Comparison of ENCODE assay signal across 14 cellular contexts in the genomic region with DNA sequence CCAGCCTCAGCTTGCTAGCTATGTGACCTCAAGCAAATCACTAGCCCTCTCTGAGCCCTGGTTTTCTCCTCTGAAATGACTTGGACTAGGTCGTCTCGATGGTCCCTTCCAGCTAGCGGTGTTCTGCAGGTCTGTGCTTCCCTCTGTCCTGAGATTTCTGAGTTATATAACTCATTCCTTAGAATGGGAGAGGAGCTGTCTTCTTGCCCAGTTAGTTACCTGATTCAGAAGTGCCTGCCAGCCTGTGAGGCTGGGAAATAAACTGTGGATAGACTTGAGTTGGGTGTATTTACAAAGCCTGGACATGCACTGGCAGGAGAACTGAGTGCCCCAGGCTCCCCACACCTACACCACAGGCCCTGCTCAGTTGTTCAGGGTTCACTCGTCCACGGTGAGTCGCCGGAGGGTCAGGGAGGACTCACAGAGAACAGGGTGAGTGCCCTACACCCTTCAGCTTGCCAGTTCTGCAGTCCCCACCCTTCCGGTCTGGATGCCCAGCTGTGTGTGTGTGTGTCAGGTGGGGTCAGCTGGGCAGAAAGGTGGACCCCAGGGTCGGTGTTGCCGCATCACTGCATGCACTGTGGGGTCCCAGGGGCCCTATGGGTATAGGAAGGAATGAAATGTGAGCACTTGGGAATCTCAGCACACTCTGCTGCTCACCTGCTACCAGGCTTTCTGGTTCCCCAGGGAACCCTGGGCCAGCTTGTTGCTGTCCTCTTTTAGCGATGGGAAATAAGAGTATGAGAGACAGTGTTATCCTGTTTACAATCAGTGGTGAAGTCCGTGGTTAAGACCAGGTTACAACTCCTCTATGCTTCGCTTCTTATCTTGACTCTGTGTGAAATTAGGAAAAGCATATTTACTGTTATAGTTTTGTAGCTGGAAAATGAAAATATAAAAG.
DNase-seq lines count a peak whose midpoint lies in the region; ATAC-seq and TF ChIP-seq lines count a peak whose summit lies in the region.
"Had no signal": no experiment of that assay in that cellular context is flagged by ENCODE, and none has a peak within 500 bp of the region (broad histone marks: within the 10 kb centered on the region; RNA-seq: fewer than 3 reads in every experiment).

No MANE protein-coding gene starts in this region.

- H3K9me3 Mint-ChIP-seq in WTC11: no peaks in the 10 kb centered on the region
- H3K9me3 Mint-ChIP-seq: activated T-helper 17 cell treated with anti-CD3 and anti-CD28 coated beads, Interleukin-2, amount 50 U/mL, for 72 hours; neural crest cell; type B pancreatic cell had no signal

- peak overlapping the region; percentile 49; the same call in 1 of the 2 replicates for H3K27ac Mint-ChIP-seq in WTC11
- H3K27ac Mint-ChIP-seq: activated T-helper 17 cell treated with anti-CD3 and anti-CD28 coated beads, Interleukin-2, amount 50 U/mL, for 72 hours; T-helper 17 cell; type B pancreatic cell had no signal

- no peak overlapping the region for H3K4me3 Mint-ChIP-seq in WTC11
- H3K4me3 Mint-ChIP-seq: activated T-helper 17 cell treated with anti-CD3 and anti-CD28 coated beads, Interleukin-2, amount 50 U/mL, for 72 hours; neural crest cell; T-helper 17 cell; type B pancreatic cell had no signal

- 60% methylated on average over 13 of the region's 13 CpGs for WGBS in liver

- no peaks in the 10 kb centered on the region for H3K36me3 Mint-ChIP-seq in WTC11
- H3K36me3 Mint-ChIP-seq: type B pancreatic cell had no signal

- no peak for TF ChIP-seq CTCF in WTC11 (IDR thresholded peaks at IDR 0.05)
- no peak for TF ChIP-seq CTCF in liver (IDR thresholded peaks at IDR 0.05; ENCODE audit: low read depth, low read length, missing input control)
- no peak for TF ChIP-seq CTCF in GM13977 (IDR thresholded peaks at IDR 0.05; ENCODE audit: extremely low read depth, insufficient read depth, missing control alignments)

- POLR2A ChIA-PET in WTC11 (lab: Charles Lee): interaction anchor here (0.6 kb wide), 1 partner anchor 28 kb away, joined by 3 read pairs; no protein-coding TSS in a partner anchor

- in situ Hi-C loops in GM13977 (cut with MboI; ENCODE audit: low pct_unique_long_range_greater_than_20kb, low sequenced_read_pairs, unreplicated experiment): no loop called here

- ATAC-seq in WTC11: no peak
- ATAC-seq in stimulated activated naive CD8-positive, alpha-beta T cell treated with anti-CD3 and anti-CD28 coated beads, Interleukin-15, Interleukin-2, amounts not matched to agents 100 U/mL and 50 U/mL, for 24 hours: peak; percentile 20
- ATAC-seq: activated T-helper 17 cell treated with anti-CD3 and anti-CD28 coated beads, Interleukin-2, amount 50 U/mL, for 72 hours; T-helper 17 cell had no signal

- TF ChIP-seq RAD21 in liver (IDR thresholded peaks at IDR 0.05): peak in 1 of 2 donors; percentile 46

- H3K27me3 ChIP-seq in liver (ENCODE audit: control insufficient read depth in 4 of 4, insufficient read depth in 4 of 4, low read length in 3 of 4): no peaks in the 10 kb centered on the region

- CTCF ChIA-PET in WTC11 (lab: Charles Lee): interaction anchor here (1.0 to 2.6 kb wide), 6 partner anchors 10 to 359 kb away, joined by 3 to 24 read pairs (median 4); partner anchors contain the start of gene DPF3

- H3K4me1 Mint-ChIP-seq in WTC11: peaks cover 19% of the 10 kb centered on the region
- H3K4me1 Mint-ChIP-seq: activated T-helper 17 cell treated with anti-CD3 and anti-CD28 coated beads, Interleukin-2, amount 50 U/mL, for 72 hours; neural crest cell had no signal

- peak; percentile 15 for DNase-seq in NK-92 treated with Interleukin-12 subunit alpha and Interleukin-12 subunit beta, amount 100 ng/mL, for 24 hours (lab: John Stamatoyannopoulos, UW)
- DNase-seq in NK-92 (lab: John Stamatoyannopoulos, UW; ENCODE audit: unreplicated experiment) (no peak), WTC11 (ENCODE audit: low spot score) (no peak), NCI-H146 treated with DMSO at 0.1 percent for 48 hours (lab: John Stamatoyannopoulos, UW; ENCODE audit: unreplicated experiment) (no peak), NCI-H510A (lab: John Stamatoyannopoulos, UW) (no peak), GM13977 (ENCODE audit: low spot score) (no peak)
- DNase-seq in stimulated activated naive CD8-positive, alpha-beta T cell treated with anti-CD3 and anti-CD28 coated beads, Interleukin-15, Interleukin-2, amounts not matched to agents 100 U/mL and 50 U/mL, for 24 hours: no peak
- DNase-seq: effector CD4-positive, alpha-beta T cell; NCI-H446 treated with DMSO at 0.1 percent for 48 hours; T-helper 17 cell had no signal

- H3K9me3 ChIP-seq in liver (ENCODE audit: control insufficient read depth in 4 of 4, low read length in 3 of 4): no peaks in the 10 kb centered on the region

- H3K36me3 ChIP-seq in liver (ENCODE audit: control insufficient read depth in 4 of 4, insufficient read depth in 3 of 4, low read depth in 1 of 4, low read length in 3 of 4): no peaks in the 10 kb centered on the region

- H3K27ac ChIP-seq in liver (ENCODE audit: low read depth in 1 of 2, low read length in 2 of 2): peak overlapping the region; percentile 43 to 48

- no peaks in the 10 kb centered on the region; the same call in 1 of the 2 replicates for H3K27me3 Mint-ChIP-seq in WTC11 (ENCODE audit: low read depth)
- H3K27me3 Mint-ChIP-seq: activated T-helper 17 cell treated with anti-CD3 and anti-CD28 coated beads, Interleukin-2, amount 50 U/mL, for 72 hours; type B pancreatic cell had no signal

- no peak overlapping the region for H3K4me3 ChIP-seq in liver (ENCODE audit: low read depth in 1 of 3, low read length in 3 of 3)

- H3K9ac ChIP-seq in liver (ENCODE audit: low read depth in 1 of 2, low read length in 2 of 2): peak overlapping the region in 1 of 2 donors; percentile 12

- H3K4me1 ChIP-seq in liver (ENCODE audit: control insufficient read depth in 4 of 4, insufficient read depth in 4 of 4, low read length in 3 of 4): peaks cover 5 to 40% (median 24%) of the 10 kb centered on the region in 4 donors

TF ChIP-seq in WTC11, 78 proteins besides CTCF, POLR2A, EP300 and RAD21 (continues in another document):
- no peak for TF ChIP-seq ZNF219 (CRISPR knock-in tag; IDR thresholded peaks at IDR 0.05; ENCODE audit: borderline replicate concordance)
- no peak for TF ChIP-seq AFF4 (CRISPR knock-in tag; IDR thresholded peaks at IDR 0.05; ENCODE audit: borderline replicate concordance)

TF ChIP-seq in liver, 16 proteins besides CTCF, POLR2A, EP300 and RAD21:
- TF ChIP-seq JUND (IDR thresholded peaks at IDR 0.05): no peak
- TF ChIP-seq HNF4A (conservative IDR thresholded peaks at IDR 0.05): peak; percentile 44 to 55
- TF ChIP-seq RXRA (IDR thresholded peaks at IDR 0.05): peak; percentile 38 to 56
- no peak for TF ChIP-seq FOXA1 (IDR thresholded peaks at IDR 0.05)
- no peak for TF ChIP-seq ZBTB33 (IDR thresholded peaks at IDR 0.05)
- peak; percentile 10 for TF ChIP-seq SP1 (IDR thresholded peaks at IDR 0.05)
